ENCODE assay signal across 8 cellular contexts in genomic region chr12:108515916-108516315, GRCh38. TPM values are rescaled to one million over a fixed set of nuclear protein-coding genes. Genes with fewer than 3 reads are reported as not detected.
A peak's percentile ranks its signal among the peaks of the same experiment; 100 is the strongest.
DNase-seq lines count a peak whose midpoint lies in the region; ATAC-seq and TF ChIP-seq lines count a peak whose summit lies in the region.

No MANE protein-coding gene starts in this region.

- H3K36me3 ChIP-seq in cardiac muscle cell (peaks cover 16% of the 10 kb centered on the region), transverse colon (peaks cover 0 to 8% (median 0%) of the 10 kb centered on the region in 4 donors)

- ATAC-seq in Right ventricle myocardium superior (ENCODE audit: poor library complexity) (no peak), left lobe of liver (peak; percentile 41), GM18498 (IDR thresholded peaks at IDR 0.05; ENCODE audit: unreplicated experiment) (no peak), HG03442 (IDR thresholded peaks at IDR 0.05; ENCODE audit: unreplicated experiment) (no peak)
- ATAC-seq in activated T-helper 17 cell treated with anti-CD3 and anti-CD28 coated beads, Interleukin-2, amount 50 U/mL, for 72 hours (replicated peaks), result no peak

- intact Hi-C loops in Right ventricle myocardium superior (cut with DNase I), result loop anchor here (10.0 kb wide), 1 partner anchor 831 kb away; the partner anchor contains the start of gene PWP1
- intact Hi-C loops in transverse colon (cut with DNase I; ENCODE audit: low total_unique reads), result no loop called here

- H3K4me1 ChIP-seq in cardiac muscle cell (ENCODE audit: low read depth) (peaks cover 3% of the 10 kb centered on the region), transverse colon (peaks cover 5 to 20% (median 8%) of the 10 kb centered on the region in 4 donors)

- DNase-seq in cardiac muscle cell (ENCODE audit: low read depth in 1 of 2, low spot score in 1 of 2) (peak in 1 of 2 donors; percentile 6), Right ventricle myocardium superior (no peak), left lobe of liver (ENCODE audit: low spot score) (no peak), transverse colon (no peak), COR-L47 (lab: John Stamatoyannopoulos, UW) (no peak)

- no peaks in the 10 kb centered on the region for H3K9me3 Mint-ChIP-seq in activated T-helper 17 cell treated with anti-CD3 and anti-CD28 coated beads, Interleukin-2, amount 50 U/mL, for 72 hours

- no peak overlapping the region for H3K27ac ChIP-seq in cardiac muscle cell
- H3K27ac ChIP-seq in transverse colon, result peak overlapping the region; percentile 77 to 87 (median 80)

- TF ChIP-seq EP300 in transverse colon (IDR thresholded peaks at IDR 0.05; ENCODE audit: low read depth), result no peak

- peak overlapping the region; percentile 84 for H3K4me3 Mint-ChIP-seq in activated T-helper 17 cell treated with anti-CD3 and anti-CD28 coated beads, Interleukin-2, amount 50 U/mL, for 72 hours

- WGBS in transverse colon (ENCODE audit: low coverage in 1 of 2), 2 donors, result 17 to 59% methylated on average over 3 to 5 of the region's 5 CpGs

- H3K27me3 ChIP-seq in cardiac muscle cell (no peaks in the 10 kb centered on the region), transverse colon (no peaks in the 10 kb centered on the region)

- H3K27me3 Mint-ChIP-seq in activated T-helper 17 cell treated with anti-CD3 and anti-CD28 coated beads, Interleukin-2, amount 50 U/mL, for 72 hours, result no peaks in the 10 kb centered on the region

- TF ChIP-seq CTCF in cardiac muscle cell (IDR thresholded peaks at IDR 0.05; ENCODE audit: low read depth, low read length), result no peak
- no peak for TF ChIP-seq CTCF in transverse colon (IDR thresholded peaks at IDR 0.05)

- H3K4me1 Mint-ChIP-seq in activated T-helper 17 cell treated with anti-CD3 and anti-CD28 coated beads, Interleukin-2, amount 50 U/mL, for 72 hours, result peaks cover 9% of the 10 kb centered on the region

- H3K36me3 Mint-ChIP-seq in activated T-helper 17 cell treated with anti-CD3 and anti-CD28 coated beads, Interleukin-2, amount 50 U/mL, for 72 hours (ENCODE audit: low read depth), result peaks cover 38% of the 10 kb centered on the region

- H3K9me3 ChIP-seq in cardiac muscle cell (ENCODE audit: low read depth) (no peaks in the 10 kb centered on the region), transverse colon (no peaks in the 10 kb centered on the region)

- peak overlapping the region; percentile 86 for H3K27ac Mint-ChIP-seq in activated T-helper 17 cell treated with anti-CD3 and anti-CD28 coated beads, Interleukin-2, amount 50 U/mL, for 72 hours

- in situ Hi-C loops in transverse colon (cut with MboI; ENCODE audit: low pct_ligation_motif_present in 1 of 4, low pct_unique_long_range_greater_than_20kb in 1 of 4, low sequenced_read_pairs in 3 of 4), result no loop called here

- H3K4me3 ChIP-seq in cardiac muscle cell (peak overlapping the region; percentile 80), transverse colon (peak overlapping the region; percentile 78 to 83 (median 80))

- TF ChIP-seq POLR2A in transverse colon (IDR thresholded peaks at IDR 0.05), result no peak

RNA-seq across cellular contexts. Expression of gene FICD, which starts 0.8 kb away (rescaled TPM):
- total RNA-seq in cardiac muscle cell (3.5 and 4.3 TPM in 2 replicates), Right ventricle myocardium superior (3.0 TPM), left lobe of liver (4.6 TPM), transverse colon (1 to 10 TPM; 1.1 to 9.6 (median 6.2) TPM)
- 3.6 and 4.2 TPM in 2 replicates for polyA plus RNA-seq in cardiac muscle cell
- 1 to 10 TPM; 2.9 to 3.6 TPM for total RNA-seq in activated T-helper 17 cell treated with anti-CD3 and anti-CD28 coated beads, Interleukin-2, amount 50 U/mL, for 72 hours

RNA-seq across cellular contexts. Expression of gene SART3, which starts 45.1 kb away (rescaled TPM):
- total RNA-seq in cardiac muscle cell, result 75.9 and 145 TPM in 2 replicates
- polyA plus RNA-seq in cardiac muscle cell, result 23.2 and 36.5 TPM in 2 replicates
- 18.9 TPM for total RNA-seq in Right ventricle myocardium superior
- 10 to 100 TPM; 85.0 to 98.6 TPM for total RNA-seq in activated T-helper 17 cell treated with anti-CD3 and anti-CD28 coated beads, Interleukin-2, amount 50 U/mL, for 72 hours
- 13.7 TPM for total RNA-seq in left lobe of liver
- total RNA-seq in transverse colon, result 100 to 1,000 TPM in 1 of 4 donors, 10 to 100 TPM in 3; 25.3 to 177 (median 77.4) TPM

RNA-seq across cellular contexts. Expression of gene ISCU, which starts 46.5 kb away (rescaled TPM):
- total RNA-seq in cardiac muscle cell (90.0 and 97.5 TPM in 2 replicates), Right ventricle myocardium superior (484 TPM), left lobe of liver (45.2 TPM), transverse colon (100 to 1,000 TPM; 113 to 155 (median 130) TPM)
- 136 and 158 TPM in 2 replicates for polyA plus RNA-seq in cardiac muscle cell
- 10 to 100 TPM; 93.3 to 98.7 TPM for total RNA-seq in activated T-helper 17 cell treated with anti-CD3 and anti-CD28 coated beads, Interleukin-2, amount 50 U/mL, for 72 hours
